In the genomic region with DNA sequence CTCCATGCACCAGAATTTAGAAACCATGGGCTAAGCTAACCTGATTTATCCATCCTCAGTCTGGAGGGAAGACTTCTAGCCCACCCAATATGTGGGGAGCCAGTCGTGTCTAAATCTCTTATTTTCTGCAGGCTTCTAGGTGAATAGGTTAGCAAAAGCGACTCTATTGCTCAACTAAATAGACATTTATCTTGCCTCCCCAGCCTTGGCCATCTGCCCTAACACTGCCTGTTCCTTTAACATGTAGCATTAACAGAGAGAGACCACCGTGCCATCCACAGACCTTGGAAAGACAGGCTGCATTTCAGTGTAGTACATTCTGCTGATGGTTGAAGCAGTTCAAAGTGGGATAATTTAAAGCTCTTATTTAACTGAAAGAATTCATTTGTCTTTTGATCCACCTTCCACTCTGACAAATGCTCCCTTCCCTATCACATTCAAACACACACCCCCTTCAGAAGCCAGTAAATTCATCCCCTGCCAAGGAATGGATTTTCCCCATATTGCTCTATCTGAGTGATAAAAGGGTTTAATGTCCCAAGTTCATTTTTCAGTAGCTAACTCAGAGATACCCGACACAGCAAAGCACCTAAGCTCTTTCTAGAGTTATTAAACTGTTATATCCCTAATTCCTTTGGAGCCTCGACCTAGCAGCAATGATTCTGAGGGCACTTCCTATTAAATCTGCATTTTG, we compare ENCODE assay signal across 22 cellular contexts.
"Had no signal": no experiment of that assay in that cellular context is flagged by ENCODE, and none has a peak within 500 bp of the region (broad histone marks: within the 10 kb centered on the region; RNA-seq: fewer than 3 reads in every experiment).

No MANE protein-coding gene starts in this region.

- H3K9me3 ChIP-seq: esophagus muscularis mucosa, prostate gland, sigmoid colon, spleen, testis, tibial artery had no signal

- H3K4me3 ChIP-seq: esophagus muscularis mucosa, prostate gland, right atrium auricular region, sigmoid colon, spleen, testis, tibial artery had no signal

- DNase-seq: effector memory CD4-positive, alpha-beta T cell; foreskin melanocyte; glutamatergic neuron; immature natural killer cell; islet precursor cell; kidney glomerular epithelial cell; left colon; mesendoderm; midbrain; naive thymus-derived CD4-positive, alpha-beta T cell; sigmoid colon; spleen; stimulated activated CD4-positive, alpha-beta T cell treated with anti-CD3 and anti-CD28 coated beads, Interleukin-4, amount 100 ng/mL, for 4 hours; stimulated activated naive CD8-positive, alpha-beta T cell treated with anti-CD3 and anti-CD28 coated beads, Interleukin-15, Interleukin-2, amounts not matched to agents 100 U/mL and 50 U/mL, for 24 hours; testis; tibial artery had no signal

- H3K4me1 ChIP-seq: prostate gland, right atrium auricular region, sigmoid colon, testis had no signal

- H3K27ac ChIP-seq: esophagus muscularis mucosa, prostate gland, right atrium auricular region, sigmoid colon, spleen, testis, tibial artery had no signal

- ATAC-seq: left colon; naive thymus-derived CD4-positive, alpha-beta T cell; stimulated activated memory B cell treated with anti-CD40 and anti-IgM and Interleukin-4, amounts not matched to agents 10 μg/mL and 1 μg/mL and 100 μg/mL, for 72 hours; stimulated activated naive CD8-positive, alpha-beta T cell treated with anti-CD3 and anti-CD28 coated beads, Interleukin-15, Interleukin-2, amounts not matched to agents 100 U/mL and 50 U/mL, for 24 hours had no signal

- FAIRE-seq: colon, endothelial cell of umbilical vein had no signal

- H3K36me3 ChIP-seq: esophagus muscularis mucosa, prostate gland, right atrium auricular region, sigmoid colon, spleen, tibial artery had no signal

- H3K27me3 ChIP-seq: right atrium auricular region, testis, tibial artery had no signal
